ENCODE assay signal across 14 cellular contexts in genomic region chr17:49783051-49783715, GRCh38. TPM values are rescaled to one million over a fixed set of nuclear protein-coding genes. Genes with fewer than 3 reads are reported as not detected.
A peak's percentile ranks its signal among the peaks of the same experiment; 100 is the strongest.
DNase-seq lines count a peak whose midpoint lies in the region; ATAC-seq and TF ChIP-seq lines count a peak whose summit lies in the region.
"Had no signal": no experiment of that assay in that cellular context is flagged by ENCODE, and none has a peak within 500 bp of the region (broad histone marks: within the 10 kb centered on the region; RNA-seq: fewer than 3 reads in every experiment).

No MANE protein-coding gene starts in this region.

- H3K27me3 Mint-ChIP-seq in glutamatergic neuron (ENCODE audit: unreplicated experiment): peaks cover 6% of the 10 kb centered on the region
- H3K27me3 Mint-ChIP-seq: B cell had no signal

- ATAC-seq in GM21825 (IDR thresholded peaks at IDR 0.05; ENCODE audit: unreplicated experiment): no peak

- H3K27ac ChIP-seq in HEK293 (ENCODE audit: extremely low read depth, low read depth, low read length): no peak overlapping the region
- H3K27ac ChIP-seq: RWPE1 had no signal

- POLR2A ChIA-PET in HEK293 (lab: Yijun Ruan, JAX): interaction anchor here (0.6 to 2.9 kb wide), 4 partner anchors 19 to 67 kb away, joined by 5 to 22 read pairs (median 6); partner anchors contain the start of gene FAM117A

- CTCF ChIA-PET in HEK293 (lab: Yijun Ruan, JAX): interaction anchor here (0.5 to 1.8 kb wide), 5 partner anchors 10 to 213 kb away, joined by 3 to 7 read pairs (median 3); no protein-coding TSS in a partner anchor

- peaks cover 4% of the 10 kb centered on the region for H3K9me3 Mint-ChIP-seq in glutamatergic neuron (ENCODE audit: unreplicated experiment)

- H3K4me3 Mint-ChIP-seq in glutamatergic neuron (ENCODE audit: unreplicated experiment): peak overlapping the region; percentile 73
- H3K4me3 Mint-ChIP-seq: B cell had no signal

- peak overlapping the region; percentile 93 for H3K27ac Mint-ChIP-seq in glutamatergic neuron (ENCODE audit: unreplicated experiment)
- H3K27ac Mint-ChIP-seq: B cell had no signal

- no peaks in the 10 kb centered on the region for H3K36me3 Mint-ChIP-seq in glutamatergic neuron (ENCODE audit: unreplicated experiment)

- DNase-seq in NCI-H524 treated with DMSO at 0.1 percent for 48 hours (lab: John Stamatoyannopoulos, UW) (peak; percentile 74), glutamatergic neuron (no peak), retina (peak; percentile 23), inferior parietal cortex (ENCODE audit: extremely low spot score) (no peak), DMS53 (lab: John Stamatoyannopoulos, UW) (no peak)
- DNase-seq in activated CD4-positive, alpha-beta T cell treated with anti-CD3 and anti-CD28 coated beads, Interleukin-2, amount 50 U/mL, for 4 hours: no peak
- DNase-seq: activated effector memory CD4-positive, alpha-beta T cell treated with Interleukin-2 at 50 U/mL for 16 hours; effector CD8-positive, alpha-beta T cell; occipital lobe; stimulated activated CD4-positive, alpha-beta T cell treated with anti-CD3 and anti-CD28 coated beads, Interleukin-15, amount 100 ng/mL, for 24 hours had no signal

- H3K36me3 ChIP-seq in HEK293 (ENCODE audit: control insufficient read depth in 2 of 2, insufficient read depth in 1 of 2, low read length in 2 of 2): no peaks in the 10 kb centered on the region

- 0 out of 2 replicates have a peak, but pooled peaks cover 3% of the 10 kb centered on the region for H3K4me1 ChIP-seq in HEK293 (ENCODE audit: control insufficient read depth, insufficient read depth, low read length)

- H3K4me1 Mint-ChIP-seq in glutamatergic neuron (ENCODE audit: low read depth, unreplicated experiment): peaks cover 43% of the 10 kb centered on the region

- TF ChIP-seq CTCF in HEK293 (tag by site-specific recombination; IDR thresholded peaks at IDR 0.05): no peak
- TF ChIP-seq CTCF in glutamatergic neuron (IDR thresholded peaks at IDR 0.05; ENCODE audit: partially characterized antibody, unreplicated experiment): no peak

- no peak overlapping the region for H3K4me3 ChIP-seq in HEK293 (ENCODE audit: low read depth, low read length)

- H3K9me3 ChIP-seq in HEK293 (ENCODE audit: control insufficient read depth, insufficient read depth, low read depth, low read length): no peaks in the 10 kb centered on the region

TF ChIP-seq in HEK293, 187 proteins besides CTCF, POLR2A, EP300 and RAD21:
- 0 out of 2 replicates have a peak, but pooled peaks have one; percentile 23 for TF ChIP-seq ZNF398 (tag by site-specific recombination; IDR thresholded peaks at IDR 0.05)
- no peak for TF ChIP-seq ZFP3 (tag by site-specific recombination; IDR thresholded peaks at IDR 0.05; ENCODE audit: low read depth)

RNA-seq across cellular contexts. Expression of gene KAT7, which starts 5.3 kb away (rescaled TPM):
- total RNA-seq in glutamatergic neuron (ENCODE audit: unreplicated experiment): 65.7 TPM

RNA-seq across cellular contexts. Expression of gene FAM117A, which starts 19.3 kb away (rescaled TPM):
- 11.9 TPM for total RNA-seq in glutamatergic neuron (ENCODE audit: unreplicated experiment)

Comparison
In these comparisons a context has a peak if more than half of its experiments do, and no peak if none do; other contexts are left out.
1. DNase-seq: peak in NCI-H524 treated with DMSO at 0.1 percent for 48 hours (single experiment) and retina (single experiment); none in glutamatergic neuron (single experiment), inferior parietal cortex (single experiment), activated CD4-positive, alpha-beta T cell treated with anti-CD3 and anti-CD28 coated beads, Interleukin-2, amount 50 U/mL, for 4 hours (0 of 2) and DMS53 (single experiment).